Comparison of ENCODE assay signal across 1 cellular context in genomic region chr7:77245015-77245755, GRCh38.
TF ChIP-seq lines count a peak whose summit lies in the region.

No MANE protein-coding gene starts in this region.

TF ChIP-seq in SK-N-SH, 30 proteins besides CTCF, POLR2A, EP300 and RAD21:
- no peak for TF ChIP-seq NFIC (IDR thresholded peaks at IDR 0.05; ENCODE audit: borderline replicate concordance)
- no peak for TF ChIP-seq PBX3 (IDR thresholded peaks at IDR 0.05)
- no peak for TF ChIP-seq TAF1 (IDR thresholded peaks at IDR 0.05; ENCODE audit: borderline replicate concordance, low read depth, low read length)
- TF ChIP-seq FOXJ3 (CRISPR knock-in tag; IDR thresholded peaks at IDR 0.05): no peak
- TF ChIP-seq ELF1 (IDR thresholded peaks at IDR 0.05): no peak
- no peak for TF ChIP-seq IRF3 (IDR thresholded peaks at IDR 0.05; ENCODE audit: low read depth, low read length)
- TF ChIP-seq NRF1 (IDR thresholded peaks at IDR 0.05; ENCODE audit: low read depth, low read length): no peak
- TF ChIP-seq RFX5 (IDR thresholded peaks at IDR 0.05; ENCODE audit: low read length): no peak
- no peak for TF ChIP-seq GATA2 (CRISPR knock-in tag; IDR thresholded peaks at IDR 0.05)
- TF ChIP-seq MEF2A (IDR thresholded peaks at IDR 0.05; ENCODE audit: borderline replicate concordance, low read depth): no peak
- TF ChIP-seq MXI1 (IDR thresholded peaks at IDR 0.05; ENCODE audit: low read depth, low read length): no peak
- TF ChIP-seq FOSL2 (IDR thresholded peaks at IDR 0.05; ENCODE audit: borderline replicate concordance, low read depth): no peak
- TF ChIP-seq TEAD4 (IDR thresholded peaks at IDR 0.05; ENCODE audit: borderline replicate concordance, insufficient read depth): no peak
- TF ChIP-seq RCOR1 (IDR thresholded peaks at IDR 0.05; ENCODE audit: low read length): no peak
- no peak for TF ChIP-seq USF1 (IDR thresholded peaks at IDR 0.05; ENCODE audit: borderline replicate concordance, low read depth)
- TF ChIP-seq RXRA (IDR thresholded peaks at IDR 0.05; ENCODE audit: borderline replicate concordance, low read depth): no peak
- no peak for TF ChIP-seq YY1 (IDR thresholded peaks at IDR 0.05; ENCODE audit: low read depth)
- TF ChIP-seq POLR2AphosphoS5 (IDR thresholded peaks at IDR 0.05; ENCODE audit: low read depth, low read length): no peak
- TF ChIP-seq TCF12 (IDR thresholded peaks at IDR 0.05): no peak
TF ChIP-seq in SK-N-SH: peak in this region for 0.
